ENCODE assay signal across 8 cellular contexts in the genomic region with DNA sequence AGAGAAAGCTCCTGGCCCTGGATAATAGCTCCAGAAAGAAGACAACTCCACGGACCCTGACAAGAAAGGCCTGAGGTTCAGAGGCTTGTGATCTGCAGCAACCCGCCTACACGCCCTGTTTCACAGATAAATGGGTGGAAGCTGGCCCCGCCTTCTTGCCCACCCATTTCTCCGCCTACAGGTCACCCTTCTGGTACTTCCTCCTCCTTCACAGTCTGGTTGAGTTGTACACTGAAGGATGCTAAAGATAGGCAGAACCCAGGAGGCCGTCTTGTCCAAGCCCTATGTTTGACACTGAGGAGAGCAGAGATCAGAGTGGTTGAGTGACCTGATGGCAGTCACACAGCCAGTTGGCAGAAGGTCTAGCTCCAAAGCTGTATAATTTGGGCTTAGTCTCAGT. TPM values are rescaled to one million over a fixed set of nuclear protein-coding genes. Genes with fewer than 3 reads are reported as not detected.
DNase-seq lines count a peak whose midpoint lies in the region; ATAC-seq and TF ChIP-seq lines count a peak whose summit lies in the region.

No MANE protein-coding gene starts in this region.

- no peak overlapping the region for H3K4me3 Mint-ChIP-seq in activated CD4-positive, alpha-beta T cell treated with anti-CD3 and anti-CD28 coated beads, Interleukin-2, amount 10 ng/mL, durations not matched to agents 7 days and 5 days
- no peak overlapping the region for H3K4me3 Mint-ChIP-seq in naive thymus-derived CD8-positive, alpha-beta T cell

- CTCF ChIA-PET in activated CD4-positive, alpha-beta T cell treated with anti-CD3 and anti-CD28 coated beads, Interleukin-2, amount 10 ng/mL, durations not matched to agents 7 days and 5 days (lab: Charles Lee) = interaction anchor here (1.0 to 1.3 kb wide), 3 partner anchors 10 to 28 kb away, joined by 3 to 4 read pairs (median 3); no protein-coding TSS in a partner anchor

- H3K9me3 Mint-ChIP-seq in activated CD4-positive, alpha-beta T cell treated with anti-CD3 and anti-CD28 coated beads, Interleukin-2, amount 10 ng/mL, durations not matched to agents 7 days and 5 days = no peaks in the 10 kb centered on the region
- H3K9me3 Mint-ChIP-seq in naive thymus-derived CD8-positive, alpha-beta T cell = no peaks in the 10 kb centered on the region

- POLR2A ChIA-PET in activated CD4-positive, alpha-beta T cell treated with anti-CD3 and anti-CD28 coated beads, Interleukin-2, amount 10 ng/mL, durations not matched to agents 7 days and 5 days (lab: Charles Lee) = no interaction called here
- POLR2A ChIA-PET in naive thymus-derived CD8-positive, alpha-beta T cell (lab: Charles Lee) = interaction anchor here (0.8 kb wide), 1 partner anchor 88 kb away, joined by 3 read pairs; the partner anchor contains the start of gene ZFAND3

- no peak overlapping the region for H3K27ac Mint-ChIP-seq in activated CD4-positive, alpha-beta T cell treated with anti-CD3 and anti-CD28 coated beads, Interleukin-2, amount 10 ng/mL, durations not matched to agents 7 days and 5 days
- peak overlapping the region in 3 of 10 donors; percentile 52 to 71 (median 55) for H3K27ac Mint-ChIP-seq in naive thymus-derived CD8-positive, alpha-beta T cell

- H3K36me3 Mint-ChIP-seq in activated CD4-positive, alpha-beta T cell treated with anti-CD3 and anti-CD28 coated beads, Interleukin-2, amount 10 ng/mL, durations not matched to agents 7 days and 5 days (ENCODE audit: low read depth) = no peaks in the 10 kb centered on the region
- H3K36me3 Mint-ChIP-seq in naive thymus-derived CD8-positive, alpha-beta T cell = no peaks in the 10 kb centered on the region

- H3K4me1 Mint-ChIP-seq in activated CD4-positive, alpha-beta T cell treated with anti-CD3 and anti-CD28 coated beads, Interleukin-2, amount 10 ng/mL, durations not matched to agents 7 days and 5 days = peaks cover 2% of the 10 kb centered on the region
- H3K4me1 Mint-ChIP-seq in naive thymus-derived CD8-positive, alpha-beta T cell = peaks cover 3 to 7% (median 5%) of the 10 kb centered on the region in 4 donors

- peak; percentile 36 for DNase-seq in activated CD4-positive, alpha-beta T cell treated with anti-CD3 and anti-CD28 coated beads, Interleukin-2, amount 10 ng/mL, durations not matched to agents 7 days and 5 days
- DNase-seq in naive thymus-derived CD8-positive, alpha-beta T cell = peak in 8 of 10 donors; percentile 11 to 63 (median 26)
- no peak for DNase-seq in DMS114 treated with DMSO at 0.1 percent for 48 hours (lab: John Stamatoyannopoulos, UW; ENCODE audit: unreplicated experiment)
- no peak for DNase-seq in H4 (ENCODE audit: low spot score)

- no peaks in the 10 kb centered on the region for H3K27me3 Mint-ChIP-seq in activated CD4-positive, alpha-beta T cell treated with anti-CD3 and anti-CD28 coated beads, Interleukin-2, amount 10 ng/mL, durations not matched to agents 7 days and 5 days
- H3K27me3 Mint-ChIP-seq in naive thymus-derived CD8-positive, alpha-beta T cell = peaks cover 0 to 3% (median 0%) of the 10 kb centered on the region in 5 donors

- ATAC-seq in GM18867 (IDR thresholded peaks at IDR 0.05; ENCODE audit: unreplicated experiment) (peak; percentile 76), HG03175 (IDR thresholded peaks at IDR 0.05; ENCODE audit: unreplicated experiment) (peak; percentile 65), SK-N-SH treated with all-trans-retinoic acid at 6 μM for 48 hours (no peak; the same call in 2 of the 3 replicates), HG03135 (IDR thresholded peaks at IDR 0.05; ENCODE audit: unreplicated experiment) (no peak)
- peak; percentile 81 to 84 for ATAC-seq in naive thymus-derived CD8-positive, alpha-beta T cell

TF ChIP-seq in SK-N-SH treated with all-trans-retinoic acid at 6 μM for 48 hours, 23 proteins besides CTCF, POLR2A, EP300 and RAD21:
- no peak for TF ChIP-seq ZNF565 (CRISPR knock-in tag; conservative IDR thresholded peaks at IDR 0.05; ENCODE audit: low read depth)
- no peak for TF ChIP-seq BACH2 (CRISPR knock-in tag; IDR thresholded peaks at IDR 0.05; ENCODE audit: borderline replicate concordance)
- TF ChIP-seq SNAI2 (CRISPR knock-in tag; IDR thresholded peaks at IDR 0.05) = no peak
- TF ChIP-seq PPARA (CRISPR knock-in tag; IDR thresholded peaks at IDR 0.05; ENCODE audit: borderline replicate concordance) = no peak
- TF ChIP-seq TOX (CRISPR knock-in tag; IDR thresholded peaks at IDR 0.05; ENCODE audit: borderline replicate concordance) = no peak
TF ChIP-seq in SK-N-SH treated with all-trans-retinoic acid at 6 μM for 48 hours: peak in this region for 0.

RNA-seq across cellular contexts. Expression of gene MDGA1, which starts 34.2 kb away (rescaled TPM):
- total RNA-seq in activated CD4-positive, alpha-beta T cell treated with anti-CD3 and anti-CD28 coated beads, Interleukin-2, amount 10 ng/mL, durations not matched to agents 7 days and 5 days = 1 to 10 TPM; 1.3 to 2.2 TPM
- total RNA-seq in naive thymus-derived CD8-positive, alpha-beta T cell = 1 to 10 TPM; 6.3 to 9.8 TPM
- polyA plus RNA-seq in naive thymus-derived CD8-positive, alpha-beta T cell = 1 to 10 TPM in 1 of 3 donors, under 1 TPM in 2; 0.43 to 1.3 (median 0.46) TPM
- total RNA-seq in H4 (2014; rRNA removed; shearing (Covaris generic)) = 2.2 and 2.3 TPM in 2 replicates

Comparison
In these comparisons a context has a peak if more than half of its experiments do, and no peak if none do; other contexts are left out.
1. ATAC-seq: peak in GM18867 (single experiment), HG03175 (single experiment) and naive thymus-derived CD8-positive, alpha-beta T cell (2 of 2); none in SK-N-SH treated with all-trans-retinoic acid at 6 μM for 48 hours (single experiment) and HG03135 (single experiment).
2. DNase-seq: peak in activated CD4-positive, alpha-beta T cell treated with anti-CD3 and anti-CD28 coated beads, Interleukin-2, amount 10 ng/mL, durations not matched to agents 7 days and 5 days (single experiment) and naive thymus-derived CD8-positive, alpha-beta T cell (8 of 10); none in DMS114 treated with DMSO at 0.1 percent for 48 hours (single experiment) and H4 (single experiment).